In genomic region chr12:130633771-130634170, GRCh38 we compare ENCODE assay signal across 10 cellular contexts.
DNase-seq lines count a peak whose midpoint lies in the region; ATAC-seq and TF ChIP-seq lines count a peak whose summit lies in the region.
"Had no signal": no experiment of that assay in that cellular context is flagged by ENCODE, and none has a peak within 500 bp of the region (broad histone marks: within the 10 kb centered on the region; RNA-seq: fewer than 3 reads in every experiment).

No MANE protein-coding gene starts in this region.

- DNase-seq in G401 (ENCODE audit: low spot score) (peak; percentile 19), NCI-H2196 treated with DMSO at 0.1 percent for 48 hours (lab: John Stamatoyannopoulos, UW; ENCODE audit: unreplicated experiment) (peak; percentile 93), dorsolateral prefrontal cortex (peak; percentile 23 to 86 (median 74)), occipital lobe (lab: John Stamatoyannopoulos, UW) (peak; percentile 70), T1000 (lab: John Stamatoyannopoulos, UW) (no peak), foreskin keratinocyte (no peak)
- DNase-seq: CD8-positive, alpha-beta T cell; effector memory CD4-positive, alpha-beta T cell had no signal

- in situ Hi-C loops in G401 (cut with HindIII; ENCODE audit: low sequenced_read_pairs) = no loop called here

- H3K27me3 ChIP-seq in dorsolateral prefrontal cortex (peaks cover 0 to 5% (median 0%) of the 10 kb centered on the region in 45 donors), foreskin keratinocyte (no peaks in the 10 kb centered on the region)

- H3K4me1 ChIP-seq in foreskin keratinocyte = no peaks in the 10 kb centered on the region

- ATAC-seq in activated CD4-positive, CD25-positive, alpha-beta regulatory T cell treated with anti-CD3 and anti-CD28 coated beads, Interleukin-2, amount 50 U/mL, for 24 hours = no peak
- no peak for ATAC-seq in HG02885 (IDR thresholded peaks at IDR 0.05; ENCODE audit: poor library complexity, unreplicated experiment)
- ATAC-seq in foreskin keratinocyte = no peak
- ATAC-seq: CD8-positive, alpha-beta T cell had no signal

- peak overlapping the region in 57 of 59 donors; percentile 5 to 63 (median 45) for H3K4me3 ChIP-seq in dorsolateral prefrontal cortex

- peak overlapping the region in 36 of 59 donors; percentile 1 to 78 (median 44) for H3K27ac ChIP-seq in dorsolateral prefrontal cortex
- H3K27ac ChIP-seq in foreskin keratinocyte = no peak overlapping the region

- intact Hi-C loops in dorsolateral prefrontal cortex (cut with DNase I) = no loop called here

- no peak for TF ChIP-seq CTCF in dorsolateral prefrontal cortex (IDR thresholded peaks at IDR 0.05 in 54 of 56, conservative IDR thresholded peaks at IDR 0.05 in 2 of 56; ENCODE audit: low read depth in 1 of 56, partially characterized antibody in 56 of 56)
- no peak for TF ChIP-seq CTCF in foreskin keratinocyte (conservative IDR thresholded peaks at IDR 0.05)

Comparison
In these comparisons a context has a peak if more than half of its experiments do, and no peak if none do; other contexts are left out.
1. DNase-seq: peak in G401 (single experiment), NCI-H2196 treated with DMSO at 0.1 percent for 48 hours (single experiment), dorsolateral prefrontal cortex (10 of 10) and occipital lobe (single experiment); none in T1000 (single experiment) and foreskin keratinocyte (0 of 2).